ENCODE assay signal across 10 cellular contexts in the genomic region with DNA sequence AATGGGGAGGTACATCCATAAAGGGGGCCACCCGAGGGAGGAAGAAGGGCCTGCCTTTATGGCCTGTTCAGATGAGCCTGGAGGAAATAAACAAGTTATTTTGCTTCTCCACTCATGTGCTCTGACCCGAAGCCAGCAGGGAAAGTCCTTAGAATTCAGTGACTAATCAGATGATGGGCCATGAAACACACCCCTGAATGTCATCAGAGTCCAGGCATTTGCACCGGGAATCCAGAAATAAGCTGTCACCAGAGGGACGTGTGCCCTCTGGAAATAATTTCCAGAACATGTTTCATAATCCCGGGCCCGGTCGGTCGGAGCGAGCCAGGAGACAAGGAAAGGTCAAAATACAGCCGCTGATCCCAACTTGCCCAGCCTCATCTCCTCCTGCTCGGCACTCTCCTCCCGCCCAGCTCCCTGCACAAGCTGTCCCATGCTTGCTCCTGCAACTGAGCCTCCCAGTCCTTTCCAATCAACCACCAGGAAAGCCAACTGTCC.
A peak's percentile ranks its signal among the peaks of the same experiment; 100 is the strongest.
DNase-seq lines count a peak whose midpoint lies in the region; ATAC-seq and TF ChIP-seq lines count a peak whose summit lies in the region.
"Had no signal": no experiment of that assay in that cellular context is flagged by ENCODE, and none has a peak within 500 bp of the region (broad histone marks: within the 10 kb centered on the region; RNA-seq: fewer than 3 reads in every experiment).

No MANE protein-coding gene starts in this region.

- CTCF ChIA-PET in mammary epithelial cell (lab: Charles Lee; ENCODE audit: low non-redundant PET) = no interaction called here

- no peaks in the 10 kb centered on the region for H3K79me2 ChIP-seq in mammary epithelial cell (ENCODE audit: insufficient read depth, low read length)

- DNase-seq in HPDE6-E6E7 (ENCODE audit: extremely low spot score) (peak; percentile 73), mammary epithelial cell (peak; percentile 81), kidney tubule cell (ENCODE audit: low spot score) (peak; percentile 99)
- DNase-seq: activated naive CD8-positive, alpha-beta T cell treated with anti-CD3 and anti-CD28 coated beads, Interleukin-2, amount 10 ng/mL, durations not matched to agents 7 days and 5 days had no signal

- H3K9me3 ChIP-seq in mammary epithelial cell (replicated peaks; ENCODE audit: insufficient read depth, low read length) (no peaks in the 10 kb centered on the region), subcutaneous abdominal adipose tissue (ENCODE audit: control insufficient read depth in 5 of 5, low read length in 5 of 5) (no peaks in the 10 kb centered on the region)

- dilution Hi-C loops in mammary epithelial cell (cut with HindIII; ENCODE audit: low sequenced_read_pairs) = no loop called here

- H3K4me2 ChIP-seq in mammary epithelial cell (ENCODE audit: insufficient read depth, low read depth, low read length) = peak overlapping the region; percentile 34

- in situ Hi-C loops in mammary epithelial cell (cut with MboI; ENCODE audit: low sequenced_read_pairs in 2 of 2) = no loop called here

- peak overlapping the region; percentile 66 for H3K27ac ChIP-seq in mammary epithelial cell (ENCODE audit: insufficient read depth, low read depth, low read length)
- H3K27ac ChIP-seq in subcutaneous abdominal adipose tissue (ENCODE audit: low read depth, low read length) = peak overlapping the region; percentile 63

- intact Hi-C loops in mammary epithelial cell (cut with micrococcal nuclease) = no loop called here

- H3K27me3 ChIP-seq in mammary epithelial cell (ENCODE audit: insufficient read depth, low read length) (no peaks in the 10 kb centered on the region), subcutaneous abdominal adipose tissue (ENCODE audit: control insufficient read depth in 5 of 5, insufficient read depth in 4 of 5, low read length in 5 of 5) (no peaks in the 10 kb centered on the region)

- H3K36me3 ChIP-seq in mammary epithelial cell (ENCODE audit: insufficient read depth, low read length) = no peaks in the 10 kb centered on the region
- H3K36me3 ChIP-seq in subcutaneous abdominal adipose tissue (ENCODE audit: control insufficient read depth in 5 of 5, insufficient read depth in 5 of 5, low read length in 5 of 5) = peaks cover 0 to 3% (median 0%) of the 10 kb centered on the region in 5 donors

- ATAC-seq in HG02840 (IDR thresholded peaks at IDR 0.05; ENCODE audit: low FRiP score, unreplicated experiment) = no peak
- no peak for ATAC-seq in GM21447 (IDR thresholded peaks at IDR 0.05; ENCODE audit: unreplicated experiment)
- no peak for ATAC-seq in GM19395 (IDR thresholded peaks at IDR 0.05; ENCODE audit: unreplicated experiment)
- ATAC-seq in HG02610 (IDR thresholded peaks at IDR 0.05; ENCODE audit: unreplicated experiment) = no peak
- ATAC-seq: GM12878 had no signal

- H3K4me1 ChIP-seq in mammary epithelial cell (ENCODE audit: insufficient read depth, low read length) (peaks cover 25% of the 10 kb centered on the region), subcutaneous abdominal adipose tissue (ENCODE audit: control insufficient read depth in 5 of 5, insufficient read depth in 5 of 5, low read length in 5 of 5) (peaks cover 0 to 10% (median 4%) of the 10 kb centered on the region in 5 donors)

- 4% methylated on average over 10 of the region's 12 CpGs for WGBS in mammary epithelial cell (ENCODE audit: low coverage, missing lambda C conversion rate)

- no peaks in the 10 kb centered on the region for H4K20me1 ChIP-seq in mammary epithelial cell (ENCODE audit: insufficient read depth, low read length)

- no peak overlapping the region for H3K9ac ChIP-seq in mammary epithelial cell (ENCODE audit: insufficient read depth, low read length)
- peak overlapping the region in 3 of 5 donors; percentile 57 to 71 (median 67) for H3K9ac ChIP-seq in subcutaneous abdominal adipose tissue (ENCODE audit: low read length in 5 of 5)

- peak overlapping the region; percentile 78 for H2AFZ ChIP-seq in mammary epithelial cell (ENCODE audit: low read depth, low read length)

- H3K4me3 ChIP-seq in mammary epithelial cell (replicated peaks in 1 of 3; ENCODE audit: insufficient read depth in 1 of 3, low read depth in 2 of 3, low read length in 3 of 3) (no peak overlapping the region), subcutaneous abdominal adipose tissue (ENCODE audit: low read depth in 1 of 5, low read length in 5 of 5) (no peak overlapping the region)
- H3K4me3 ChIP-seq: GM12878 had no signal

- TF ChIP-seq CTCF in mammary epithelial cell (conservative IDR thresholded peaks at IDR 0.05 in 1 of 2, IDR thresholded peaks at IDR 0.05 in 1 of 2; ENCODE audit: extremely low read depth in 1 of 2, insufficient read depth in 1 of 2, low read depth in 1 of 2, low read length in 2 of 2) = no peak

- no TSS peak for BruUV-seq in mammary epithelial cell (replicated peaks; lab: Mats Ljungman, UMichigan)
